8 cellular contexts compared by ENCODE assay signal in genomic region chr16:70064841-70065370, GRCh38. TPM values are rescaled to one million over a fixed set of nuclear protein-coding genes. Genes with fewer than 3 reads are reported as not detected.
DNase-seq lines count a peak whose midpoint lies in the region; ATAC-seq and TF ChIP-seq lines count a peak whose summit lies in the region.
"Not testable (repeated sequence)": the region's sequence is repeated elsewhere in the genome, so short reads cannot be mapped to it uniquely, and the experiment has no call there.

No MANE protein-coding gene starts in this region.

- H3K4me3 ChIP-seq in AG04449 (ENCODE audit: low read depth, low read length) (peak overlapping the region; percentile 66), WERI-Rb-1 (ENCODE audit: low read depth, low read length) (peak overlapping the region; percentile 65), mucosa of stomach (ENCODE audit: low read length) (peak overlapping the region; percentile 46)

- H3K27me3 ChIP-seq in WERI-Rb-1 (ENCODE audit: insufficient read depth, low read depth, severe bottlenecking); foreskin keratinocyte; mucosa of stomach (ENCODE audit: control insufficient read depth, insufficient read depth, low read length): not testable (repeated sequence)

- CTCF ChIA-PET in AG04449 (lab: Yijun Ruan, JAX) = not testable (repeated sequence)

- TF ChIP-seq CTCF in AG04449 (IDR thresholded peaks at IDR 0.05; ENCODE audit: insufficient read depth, low read length, missing control alignments); WERI-Rb-1 (IDR thresholded peaks at IDR 0.05; ENCODE audit: low read depth, low read length); foreskin keratinocyte (conservative IDR thresholded peaks at IDR 0.05): not testable (repeated sequence)

- not testable (repeated sequence) for H3K4me1 ChIP-seq in foreskin keratinocyte; mucosa of stomach (ENCODE audit: control insufficient read depth, insufficient read depth, low read length)

- ATAC-seq in GM19351 (IDR thresholded peaks at IDR 0.05; ENCODE audit: unreplicated experiment) (peak; percentile 34), foreskin keratinocyte (peak; percentile 19)

- peak overlapping the region; percentile 50 for H3K27ac ChIP-seq in KOPT-K1 (ENCODE audit: low read depth, low read length, poor library complexity, severe bottlenecking)
- not testable (repeated sequence) for H3K27ac ChIP-seq in WERI-Rb-1, foreskin keratinocyte

- POLR2A ChIA-PET in AG04449 (lab: Yijun Ruan, JAX) = not testable (repeated sequence)

- not testable (repeated sequence) for DNase-seq in AG04449 (ENCODE audit: low read depth, low spot score)
- DNase-seq in WERI-Rb-1 = peak; percentile 30
- peak; percentile 30 for DNase-seq in activated naive CD8-positive, alpha-beta T cell treated with anti-CD3 and anti-CD28 coated beads, Interleukin-2, amount 50 U/mL, for 16 hours (ENCODE audit: low read depth, low spot score)
- DNase-seq in foreskin keratinocyte = peak; percentile 5 to 22
- peak; percentile 80 for DNase-seq in stimulated activated CD4-positive, alpha-beta T cell treated with anti-CD3 and anti-CD28 coated beads, Interleukin-2, amount 100 ng/mL, for 4 hours (ENCODE audit: low read depth)

- H3K9ac ChIP-seq in mucosa of stomach (ENCODE audit: low read length) = peak overlapping the region; percentile 76

- not testable (repeated sequence) for H3K36me3 ChIP-seq in KOPT-K1 (ENCODE audit: insufficient read depth, low read length); WERI-Rb-1; mucosa of stomach (ENCODE audit: control insufficient read depth, insufficient read depth, low read length)

- not testable (repeated sequence) for H3K9me3 ChIP-seq in KOPT-K1 (ENCODE audit: insufficient read depth, low read length, poor library complexity, severe bottlenecking); WERI-Rb-1 (ENCODE audit: severe bottlenecking); mucosa of stomach (ENCODE audit: control insufficient read depth, low read length)

RNA-seq across cellular contexts. Expression of gene PDPR, which starts 49.2 kb away (rescaled TPM):
- 13.9 and 20.4 TPM in 2 replicates for total RNA-seq in foreskin keratinocyte
- 3.5 and 6.6 TPM in 2 replicates for polyA plus RNA-seq in foreskin keratinocyte
